Comparison of ENCODE assay signal across 1 cellular context in the genomic region with DNA sequence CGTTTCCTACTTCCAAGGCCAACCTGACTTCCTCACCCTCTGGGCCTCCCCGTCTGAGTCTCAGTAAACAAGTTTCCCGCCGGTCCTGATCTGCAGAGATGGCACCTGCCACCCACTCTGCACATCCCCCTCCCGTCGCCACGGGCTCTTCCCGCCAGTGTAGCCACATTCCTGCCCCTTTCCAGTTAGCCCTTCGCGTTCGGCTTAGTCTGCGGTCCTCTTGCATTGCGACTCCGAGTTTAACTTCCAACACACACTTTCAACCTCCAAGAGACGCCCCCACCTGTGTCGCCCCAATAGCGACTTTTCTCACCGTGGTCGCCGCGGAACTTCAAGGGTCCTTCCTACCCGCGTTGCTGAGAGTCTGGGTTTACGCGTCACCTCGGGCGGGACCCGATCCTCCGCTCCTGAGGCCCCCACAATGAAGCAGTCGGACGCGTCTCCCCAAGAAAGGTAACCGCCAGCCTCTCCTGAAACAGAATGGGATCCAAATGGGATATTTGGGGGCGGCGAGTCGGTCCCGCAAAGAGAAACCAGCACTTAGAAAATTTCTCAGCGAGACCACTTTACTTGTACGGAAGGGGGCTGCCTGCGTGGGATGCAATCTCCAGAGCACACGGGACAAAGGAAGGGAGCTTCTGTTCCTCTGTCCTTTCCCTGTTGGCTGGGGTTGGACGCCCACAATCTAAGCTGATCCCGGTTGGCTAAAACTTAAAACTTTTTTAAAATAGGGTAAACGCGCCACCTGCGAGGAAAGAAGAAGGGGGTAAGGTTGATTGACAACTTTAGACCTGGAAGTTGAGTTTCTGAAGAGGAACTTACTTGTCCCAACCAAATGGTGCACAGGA.
A peak's percentile ranks its signal among the peaks of the same experiment; 100 is the strongest.
TF ChIP-seq lines count a peak whose summit lies in the region.

No MANE protein-coding gene starts in this region.

TF ChIP-seq in HepG2, 621 proteins besides CTCF, POLR2A, EP300 and RAD21 (continued from another document and continues in another):
- TF ChIP-seq, protein P1, sequence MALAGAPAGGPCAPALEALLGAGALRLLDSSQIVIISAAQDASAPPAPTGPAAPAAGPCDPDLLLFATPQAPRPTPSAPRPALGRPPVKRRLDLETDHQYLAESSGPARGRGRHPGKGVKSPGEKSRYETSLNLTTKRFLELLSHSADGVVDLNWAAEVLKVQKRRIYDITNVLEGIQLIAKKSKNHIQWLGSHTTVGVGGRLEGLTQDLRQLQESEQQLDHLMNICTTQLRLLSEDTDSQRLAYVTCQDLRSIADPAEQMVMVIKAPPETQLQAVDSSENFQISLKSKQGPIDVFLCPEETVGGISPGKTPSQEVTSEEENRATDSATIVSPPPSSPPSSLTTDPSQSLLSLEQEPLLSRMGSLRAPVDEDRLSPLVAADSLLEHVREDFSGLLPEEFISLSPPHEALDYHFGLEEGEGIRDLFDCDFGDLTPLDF (CRISPR knock-in tag; IDR thresholded peaks at IDR 0.05), result peak; percentile 80
- TF ChIP-seq TAF1 (CRISPR knock-in tag; IDR thresholded peaks at IDR 0.05), result peak; percentile 66; the same call in 1 of the 2 replicates
- peak; percentile 52 for TF ChIP-seq ZFX (CRISPR knock-in tag; IDR thresholded peaks at IDR 0.05; ENCODE audit: low read depth)
- TF ChIP-seq ZNF646 (CRISPR knock-in tag; IDR thresholded peaks at IDR 0.05), result peak; percentile 37; the same call in 1 of the 2 replicates
- no peak for TF ChIP-seq LCORL (IDR thresholded peaks at IDR 0.05)
- TF ChIP-seq LCORL (CRISPR knock-in tag; IDR thresholded peaks at IDR 0.05), result no peak
- TF ChIP-seq MTA1 (CRISPR knock-in tag; IDR thresholded peaks at IDR 0.05; ENCODE audit: borderline replicate concordance), result peak; percentile 91
- 0 out of 2 replicates have a peak, but pooled peaks have one; percentile 43 for TF ChIP-seq ZNF558 (CRISPR knock-in tag; IDR thresholded peaks at IDR 0.05; ENCODE audit: borderline replicate concordance)
- no peak for TF ChIP-seq ZNF225 (CRISPR knock-in tag; IDR thresholded peaks at IDR 0.05)
- no peak for TF ChIP-seq ZNF607 (CRISPR knock-in tag; IDR thresholded peaks at IDR 0.05; ENCODE audit: borderline replicate concordance)
- 0 out of 2 replicates have a peak, but pooled peaks have one; percentile 40 for TF ChIP-seq ZNF264 (CRISPR knock-in tag; IDR thresholded peaks at IDR 0.05)
- TF ChIP-seq, protein P2, sequence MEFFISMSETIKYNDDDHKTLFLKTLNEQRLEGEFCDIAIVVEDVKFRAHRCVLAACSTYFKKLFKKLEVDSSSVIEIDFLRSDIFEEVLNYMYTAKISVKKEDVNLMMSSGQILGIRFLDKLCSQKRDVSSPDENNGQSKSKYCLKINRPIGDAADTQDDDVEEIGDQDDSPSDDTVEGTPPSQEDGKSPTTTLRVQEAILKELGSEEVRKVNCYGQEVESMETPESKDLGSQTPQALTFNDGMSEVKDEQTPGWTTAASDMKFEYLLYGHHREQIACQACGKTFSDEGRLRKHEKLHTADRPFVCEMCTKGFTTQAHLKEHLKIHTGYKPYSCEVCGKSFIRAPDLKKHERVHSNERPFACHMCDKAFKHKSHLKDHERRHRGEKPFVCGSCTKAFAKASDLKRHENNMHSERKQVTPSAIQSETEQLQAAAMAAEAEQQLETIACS (CRISPR knock-in tag; IDR thresholded peaks at IDR 0.05), result 0 out of 2 replicates have a peak, but pooled peaks have one; percentile 34
- peak; percentile 61; the same call in 1 of the 2 replicates for TF ChIP-seq KDM2A (CRISPR knock-in tag; IDR thresholded peaks at IDR 0.05; ENCODE audit: borderline replicate concordance, low read depth)
- TF ChIP-seq SP1 (IDR thresholded peaks at IDR 0.05), result no peak
- peak; percentile 41; the same call in 1 of the 2 replicates for TF ChIP-seq SP1 (CRISPR knock-in tag; IDR thresholded peaks at IDR 0.05)
- no peak for TF ChIP-seq NONO (IDR thresholded peaks at IDR 0.05)
- peak; percentile 39; the same call in 1 of the 2 replicates for TF ChIP-seq NONO (CRISPR knock-in tag; conservative IDR thresholded peaks at IDR 0.05)
- TF ChIP-seq ZNF83 (CRISPR knock-in tag; IDR thresholded peaks at IDR 0.05; ENCODE audit: borderline replicate concordance), result no peak
- 0 out of 4 replicates have a peak, but pooled peaks of 1 of the 2 experiments have one; percentile 18 for TF ChIP-seq REST (IDR thresholded peaks at IDR 0.05; ENCODE audit: borderline replicate concordance in 1 of 2, low read depth in 1 of 2, low read length in 2 of 2)
- TF ChIP-seq SP4 (CRISPR knock-in tag; IDR thresholded peaks at IDR 0.05), result peak; percentile 74
- TF ChIP-seq HMG20B (CRISPR knock-in tag; conservative IDR thresholded peaks at IDR 0.05), result no peak; the same call in 1 of the 2 replicates
- TF ChIP-seq, protein P3, sequence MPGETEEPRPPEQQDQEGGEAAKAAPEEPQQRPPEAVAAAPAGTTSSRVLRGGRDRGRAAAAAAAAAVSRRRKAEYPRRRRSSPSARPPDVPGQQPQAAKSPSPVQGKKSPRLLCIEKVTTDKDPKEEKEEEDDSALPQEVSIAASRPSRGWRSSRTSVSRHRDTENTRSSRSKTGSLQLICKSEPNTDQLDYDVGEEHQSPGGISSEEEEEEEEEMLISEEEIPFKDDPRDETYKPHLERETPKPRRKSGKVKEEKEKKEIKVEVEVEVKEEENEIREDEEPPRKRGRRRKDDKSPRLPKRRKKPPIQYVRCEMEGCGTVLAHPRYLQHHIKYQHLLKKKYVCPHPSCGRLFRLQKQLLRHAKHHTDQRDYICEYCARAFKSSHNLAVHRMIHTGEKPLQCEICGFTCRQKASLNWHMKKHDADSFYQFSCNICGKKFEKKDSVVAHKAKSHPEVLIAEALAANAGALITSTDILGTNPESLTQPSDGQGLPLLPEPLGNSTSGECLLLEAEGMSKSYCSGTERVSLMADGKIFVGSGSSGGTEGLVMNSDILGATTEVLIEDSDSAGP (CRISPR knock-in tag; IDR thresholded peaks at IDR 0.05; ENCODE audit: borderline replicate concordance), result peak; percentile 65
- no peak for TF ChIP-seq ZNF773 (CRISPR knock-in tag; IDR thresholded peaks at IDR 0.05; ENCODE audit: borderline replicate concordance)
- TF ChIP-seq, protein P4, sequence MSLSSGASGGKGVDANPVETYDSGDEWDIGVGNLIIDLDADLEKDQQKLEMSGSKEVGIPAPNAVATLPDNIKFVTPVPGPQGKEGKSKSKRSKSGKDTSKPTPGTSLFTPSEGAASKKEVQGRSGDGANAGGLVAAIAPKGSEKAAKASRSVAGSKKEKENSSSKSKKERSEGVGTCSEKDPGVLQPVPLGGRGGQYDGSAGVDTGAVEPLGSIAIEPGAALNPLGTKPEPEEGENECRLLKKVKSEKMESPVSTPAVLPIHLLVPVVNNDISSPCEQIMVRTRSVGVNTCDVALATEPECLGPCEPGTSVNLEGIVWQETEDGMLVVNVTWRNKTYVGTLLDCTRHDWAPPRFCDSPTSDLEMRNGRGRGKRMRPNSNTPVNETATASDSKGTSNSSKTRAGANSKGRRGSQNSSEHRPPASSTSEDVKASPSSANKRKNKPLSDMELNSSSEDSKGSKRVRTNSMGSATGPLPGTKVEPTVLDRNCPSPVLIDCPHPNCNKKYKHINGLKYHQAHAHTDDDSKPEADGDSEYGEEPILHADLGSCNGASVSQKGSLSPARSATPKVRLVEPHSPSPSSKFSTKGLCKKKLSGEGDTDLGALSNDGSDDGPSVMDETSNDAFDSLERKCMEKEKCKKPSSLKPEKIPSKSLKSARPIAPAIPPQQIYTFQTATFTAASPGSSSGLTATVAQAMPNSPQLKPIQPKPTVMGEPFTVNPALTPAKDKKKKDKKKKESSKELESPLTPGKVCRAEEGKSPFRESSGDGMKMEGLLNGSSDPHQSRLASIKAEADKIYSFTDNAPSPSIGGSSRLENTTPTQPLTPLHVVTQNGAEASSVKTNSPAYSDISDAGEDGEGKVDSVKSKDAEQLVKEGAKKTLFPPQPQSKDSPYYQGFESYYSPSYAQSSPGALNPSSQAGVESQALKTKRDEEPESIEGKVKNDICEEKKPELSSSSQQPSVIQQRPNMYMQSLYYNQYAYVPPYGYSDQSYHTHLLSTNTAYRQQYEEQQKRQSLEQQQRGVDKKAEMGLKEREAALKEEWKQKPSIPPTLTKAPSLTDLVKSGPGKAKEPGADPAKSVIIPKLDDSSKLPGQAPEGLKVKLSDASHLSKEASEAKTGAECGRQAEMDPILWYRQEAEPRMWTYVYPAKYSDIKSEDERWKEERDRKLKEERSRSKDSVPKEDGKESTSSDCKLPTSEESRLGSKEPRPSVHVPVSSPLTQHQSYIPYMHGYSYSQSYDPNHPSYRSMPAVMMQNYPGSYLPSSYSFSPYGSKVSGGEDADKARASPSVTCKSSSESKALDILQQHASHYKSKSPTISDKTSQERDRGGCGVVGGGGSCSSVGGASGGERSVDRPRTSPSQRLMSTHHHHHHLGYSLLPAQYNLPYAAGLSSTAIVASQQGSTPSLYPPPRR (CRISPR knock-in tag; IDR thresholded peaks at IDR 0.05; ENCODE audit: borderline replicate concordance), result no peak
